38 cellular contexts compared by ENCODE assay signal in genomic region chr18:13494879-13495465, GRCh38.
DNase-seq lines count a peak whose midpoint lies in the region; ATAC-seq, FAIRE-seq and TF ChIP-seq lines count a peak whose summit lies in the region.
"Had no signal": no experiment of that assay in that cellular context is flagged by ENCODE, and none has a peak within 500 bp of the region (broad histone marks: within the 10 kb centered on the region; RNA-seq: fewer than 3 reads in every experiment).

No MANE protein-coding gene starts in this region.

- no peaks in the 10 kb centered on the region for H3K9me1 ChIP-seq in endothelial cell of umbilical vein (replicated peaks; ENCODE audit: control insufficient read depth, extremely low read depth, insufficient read depth, low read length)

- no peaks in the 10 kb centered on the region for H4K20me1 ChIP-seq in endothelial cell of umbilical vein (replicated peaks; ENCODE audit: control insufficient read depth, extremely low read depth, insufficient read depth, low read length)

- peaks cover 12% of the 10 kb centered on the region for H3K27me3 Mint-ChIP-seq in WTC11 (ENCODE audit: low read depth)
- H3K27me3 Mint-ChIP-seq in nephron (ENCODE audit: low read depth) = no peaks in the 10 kb centered on the region

- intact Hi-C loops in endothelial cell of umbilical vein (cut with micrococcal nuclease) = loop anchor here (5.0 kb wide), 1 partner anchor 37 kb away; no protein-coding TSS in a partner anchor

- no peak for TF ChIP-seq CTCF in WTC11 (IDR thresholded peaks at IDR 0.05)
- no peak for TF ChIP-seq CTCF in endothelial cell of umbilical vein (IDR thresholded peaks at IDR 0.05; ENCODE audit: extremely low read depth in 1 of 2, insufficient read depth in 1 of 2, low read depth in 1 of 2, low read length in 2 of 2)
- TF ChIP-seq CTCF in nephron (IDR thresholded peaks at IDR 0.05; ENCODE audit: unreplicated experiment in 3 of 3) = no peak

- BruUV-seq in endothelial cell of umbilical vein (replicated peaks; lab: Mats Ljungman, UMichigan) = no TSS peak

- no peaks in the 10 kb centered on the region for H3K9me3 ChIP-seq in endothelial cell of umbilical vein (replicated peaks; ENCODE audit: control insufficient read depth, insufficient read depth, low read length)
- H3K9me3 ChIP-seq: esophagus muscularis mucosa, HAP-1, pancreas had no signal

- in situ Hi-C loops in KBM-7 (cut with MboI; ENCODE audit: low pct_unique_long_range_greater_than_20kb, low sequenced_read_pairs) = no loop called here

- H3K9me3 Mint-ChIP-seq in WTC11 (peaks cover 19% of the 10 kb centered on the region), nephron (peaks cover 12% of the 10 kb centered on the region)

- no peak overlapping the region for H3K27ac ChIP-seq in endothelial cell of umbilical vein (ENCODE audit: insufficient read depth, low read depth, low read length)
- H3K27ac ChIP-seq: cardiac muscle cell, esophagus muscularis mucosa, VCaP had no signal

- ATAC-seq in WTC11 (no peak), HG03175 (IDR thresholded peaks at IDR 0.05; ENCODE audit: unreplicated experiment) (no peak)
- ATAC-seq: activated naive CD4-positive, alpha-beta T cell treated with anti-CD3 and anti-CD28 coated beads, Interleukin-2, amount 50 U/mL, for 72 hours; CD8-positive, alpha-beta T cell; HepG2 had no signal

- no peak overlapping the region for H3K4me3 ChIP-seq in endothelial cell of umbilical vein (replicated peaks in 1 of 3; ENCODE audit: insufficient read depth in 1 of 3, low read depth in 1 of 3, low read length in 3 of 3)
- H3K4me3 ChIP-seq: cardiac muscle cell, esophagus muscularis mucosa, HAP-1, lung, pancreas had no signal

- no peaks in the 10 kb centered on the region for H3K27me3 ChIP-seq in endothelial cell of umbilical vein (ENCODE audit: control insufficient read depth in 2 of 2, insufficient read depth in 2 of 2, low read length in 2 of 2)
- H3K27me3 ChIP-seq: cardiac muscle cell, esophagus muscularis mucosa, pancreas had no signal

- H3K4me1 Mint-ChIP-seq in WTC11 (peaks cover 26% of the 10 kb centered on the region), nephron (peaks cover 24% of the 10 kb centered on the region)

- no peaks in the 10 kb centered on the region for H3K36me3 ChIP-seq in endothelial cell of umbilical vein (ENCODE audit: control insufficient read depth in 2 of 2, extremely low read depth in 1 of 2, insufficient read depth in 2 of 2, low read length in 2 of 2)
- H3K36me3 ChIP-seq: cardiac muscle cell, HAP-1, pancreas had no signal

- dilution Hi-C loops in endothelial cell of umbilical vein (cut with MboI; ENCODE audit: extremely low pct_ligation_motif_present, low sequenced_read_pairs) = no loop called here

- H3K9ac ChIP-seq in endothelial cell of umbilical vein (replicated peaks; ENCODE audit: extremely low read depth, insufficient read depth, low read length) = no peak overlapping the region

- 0 out of 2 replicates have a peak overlapping the region, but pooled peaks have one; percentile 19 for H3K27ac Mint-ChIP-seq in WTC11
- H3K27ac Mint-ChIP-seq in nephron = peak overlapping the region; percentile 67 to 95 (median 87)
- H3K27ac Mint-ChIP-seq: endodermal cell had no signal

- CTCF ChIA-PET in WTC11 (lab: Charles Lee) (no interaction called here), endothelial cell of umbilical vein (lab: Charles Lee) (no interaction called here)

- peak; percentile 31 for DNase-seq in Ammon's horn (ENCODE audit: low spot score)
- no peak for DNase-seq in WTC11 (ENCODE audit: low spot score)
- DNase-seq in endothelial cell of umbilical vein (ENCODE audit: low read depth, low spot score) = peak; percentile 68
- DNase-seq in KBM-7 = no peak
- no peak for DNase-seq in HuH-7.5 (ENCODE audit: low spot score)
- DNase-seq in NCI-H2196 (lab: John Stamatoyannopoulos, UW; ENCODE audit: unreplicated experiment) = no peak
- DNase-seq: activated CD4-positive, alpha-beta T cell treated with anti-CD3 and anti-CD28 coated beads for 48 hours; activated effector memory CD4-positive, alpha-beta T cell treated with Interleukin-2 at 50 U/mL for 16 hours; activated T-cell treated with anti-CD3 and anti-CD28 coated beads for 4 hours; CD8-positive, alpha-beta T cell; dermis blood vessel endothelial cell; EL; endodermal cell; foreskin fibroblast; head of caudate nucleus; kidney; MV-4-11; NCI-H1436 treated with DMSO at 0.1 percent for 48 hours; NCI-H2107; NCI-H774; pancreas; SIG-M5; stimulated activated CD4-positive, alpha-beta T cell treated with anti-CD3 and anti-CD28 coated beads, Interleukin-1b, Interleukin-23, amount 100 ng/mL, for 48 hours; stimulated activated naive CD4-positive, alpha-beta T cell treated with Interleukin-2 at 50 U/mL for 16 hours; SW 1271; T-helper 9 cell had no signal

- H3K79me2 ChIP-seq in endothelial cell of umbilical vein (ENCODE audit: control insufficient read depth, insufficient read depth, low read length) = no peaks in the 10 kb centered on the region

- no peak overlapping the region for H3K4me3 Mint-ChIP-seq in WTC11
- no peak overlapping the region for H3K4me3 Mint-ChIP-seq in nephron
- H3K4me3 Mint-ChIP-seq: CD8-positive, alpha-beta T cell; endodermal cell; neural crest cell had no signal

- H3K4me1 ChIP-seq in endothelial cell of umbilical vein (ENCODE audit: control insufficient read depth, extremely low read depth, insufficient read depth, low read length) = peaks cover 9% of the 10 kb centered on the region
- H3K4me1 ChIP-seq: HAP-1, pancreas had no signal

- peaks cover 20% of the 10 kb centered on the region for H3K36me3 Mint-ChIP-seq in WTC11
- H3K36me3 Mint-ChIP-seq in nephron (ENCODE audit: low read depth) = peaks cover 27% of the 10 kb centered on the region

- no peak overlapping the region for H3K4me2 ChIP-seq in endothelial cell of umbilical vein (ENCODE audit: insufficient read depth, low read length)

- H2AFZ ChIP-seq in endothelial cell of umbilical vein (ENCODE audit: low read depth, low read length) = no peak overlapping the region

- POLR2A ChIA-PET in WTC11 (lab: Charles Lee) (no interaction called here), endothelial cell of umbilical vein (lab: Charles Lee) (no interaction called here)

- no peak for FAIRE-seq in endothelial cell of umbilical vein (lab: Jason Lieb, UNC)
- FAIRE-seq: A204.1, GM18507, HepG2, kidney, pancreas had no signal

- TF ChIP-seq POLR2A in endothelial cell of umbilical vein (IDR thresholded peaks at IDR 0.05; ENCODE audit: low read depth, low read length) = no peak

TF ChIP-seq in WTC11, 78 proteins besides CTCF, POLR2A, EP300 and RAD21 (continues in another document):
- TF ChIP-seq PREB (CRISPR knock-in tag; IDR thresholded peaks at IDR 0.05; ENCODE audit: borderline replicate concordance) (no peak), GRHL2 (CRISPR knock-in tag; IDR thresholded peaks at IDR 0.05; ENCODE audit: insufficient replicate concordance, severe bottlenecking) (no peak), ETV6 (CRISPR knock-in tag; IDR thresholded peaks at IDR 0.05) (no peak), CBFB (CRISPR knock-in tag; IDR thresholded peaks at IDR 0.05; ENCODE audit: low read depth) (no peak), SMAD3 (CRISPR knock-in tag; IDR thresholded peaks at IDR 0.05; ENCODE audit: borderline replicate concordance) (no peak), SMAD4 (CRISPR knock-in tag; IDR thresholded peaks at IDR 0.05) (no peak), CREM (CRISPR knock-in tag; IDR thresholded peaks at IDR 0.05) (no peak), RORB (CRISPR knock-in tag; IDR thresholded peaks at IDR 0.05) (no peak), ZNF263 (CRISPR knock-in tag; IDR thresholded peaks at IDR 0.05; ENCODE audit: low read depth) (no peak), NR1H2 (CRISPR knock-in tag; IDR thresholded peaks at IDR 0.05) (no peak), HMGA2 (CRISPR knock-in tag; IDR thresholded peaks at IDR 0.05) (no peak)

TF ChIP-seq in endothelial cell of umbilical vein, 7 proteins besides CTCF, POLR2A, EP300 and RAD21:
- no peak for TF ChIP-seq MYC (IDR thresholded peaks at IDR 0.05; ENCODE audit: low read depth, low read length)
- TF ChIP-seq FOS (IDR thresholded peaks at IDR 0.05; ENCODE audit: borderline replicate concordance, insufficient read depth, low read length) = no peak
- TF ChIP-seq, protein P1, sequence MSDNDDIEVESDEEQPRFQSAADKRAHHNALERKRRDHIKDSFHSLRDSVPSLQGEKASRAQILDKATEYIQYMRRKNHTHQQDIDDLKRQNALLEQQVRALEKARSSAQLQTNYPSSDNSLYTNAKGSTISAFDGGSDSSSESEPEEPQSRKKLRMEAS (IDR thresholded peaks at IDR 0.05; ENCODE audit: insufficient read depth, insufficient read length) = no peak
- TF ChIP-seq JUN (IDR thresholded peaks at IDR 0.05; ENCODE audit: borderline replicate concordance, insufficient read depth, insufficient read length, low read depth) = no peak
- TF ChIP-seq POLR2AphosphoS5 (IDR thresholded peaks at IDR 0.05; ENCODE audit: insufficient read depth, low read depth, low read length) = no peak
- no peak for TF ChIP-seq GATA2 (IDR thresholded peaks at IDR 0.05; ENCODE audit: insufficient read depth, insufficient read length, low read depth, low read length)
- no peak for TF ChIP-seq EZH2 (IDR thresholded peaks at IDR 0.05; ENCODE audit: borderline replicate concordance, low read depth, low read length, severe bottlenecking)

Comparison
In these comparisons a context has a peak if more than half of its experiments do, and no peak if none do; other contexts are left out.
1. DNase-seq: peak in Ammon's horn (single experiment) and endothelial cell of umbilical vein (single experiment); none in WTC11 (single experiment), KBM-7 (single experiment), HuH-7.5 (single experiment) and NCI-H2196 (single experiment).